Comparison of ENCODE assay signal across 3 cellular contexts in the genomic region with DNA sequence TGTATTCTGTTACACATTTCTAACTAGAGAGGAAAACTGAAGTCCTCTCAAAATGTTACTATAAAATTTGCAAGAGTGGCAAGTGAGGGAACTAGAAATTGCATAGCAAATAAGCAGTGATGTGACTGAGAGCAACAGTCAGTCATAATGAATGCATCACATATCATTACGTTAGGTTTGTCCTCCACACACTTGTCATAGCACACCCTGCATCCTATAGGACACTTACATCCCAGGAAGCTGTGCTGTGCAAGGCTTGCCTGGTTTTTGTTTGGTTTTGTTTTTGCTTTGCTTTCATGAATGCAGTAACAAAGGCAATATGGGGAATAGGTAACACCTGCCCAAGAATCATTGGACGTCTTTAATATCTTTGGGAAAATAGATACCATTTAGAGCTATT.
TF ChIP-seq lines count a peak whose summit lies in the region.

No MANE protein-coding gene starts in this region.

TF ChIP-seq in liver, 16 proteins besides CTCF, POLR2A, EP300 and RAD21:
- TF ChIP-seq RXRA (IDR thresholded peaks at IDR 0.05) = no peak
- no peak for TF ChIP-seq HNF4A (conservative IDR thresholded peaks at IDR 0.05)
- no peak for TF ChIP-seq GABPA (IDR thresholded peaks at IDR 0.05 in 1 of 2, conservative IDR thresholded peaks at IDR 0.05 in 1 of 2)
- no peak for TF ChIP-seq HNF4G (IDR thresholded peaks at IDR 0.05)
- no peak for TF ChIP-seq SP1 (IDR thresholded peaks at IDR 0.05)
- TF ChIP-seq, protein P1, sequence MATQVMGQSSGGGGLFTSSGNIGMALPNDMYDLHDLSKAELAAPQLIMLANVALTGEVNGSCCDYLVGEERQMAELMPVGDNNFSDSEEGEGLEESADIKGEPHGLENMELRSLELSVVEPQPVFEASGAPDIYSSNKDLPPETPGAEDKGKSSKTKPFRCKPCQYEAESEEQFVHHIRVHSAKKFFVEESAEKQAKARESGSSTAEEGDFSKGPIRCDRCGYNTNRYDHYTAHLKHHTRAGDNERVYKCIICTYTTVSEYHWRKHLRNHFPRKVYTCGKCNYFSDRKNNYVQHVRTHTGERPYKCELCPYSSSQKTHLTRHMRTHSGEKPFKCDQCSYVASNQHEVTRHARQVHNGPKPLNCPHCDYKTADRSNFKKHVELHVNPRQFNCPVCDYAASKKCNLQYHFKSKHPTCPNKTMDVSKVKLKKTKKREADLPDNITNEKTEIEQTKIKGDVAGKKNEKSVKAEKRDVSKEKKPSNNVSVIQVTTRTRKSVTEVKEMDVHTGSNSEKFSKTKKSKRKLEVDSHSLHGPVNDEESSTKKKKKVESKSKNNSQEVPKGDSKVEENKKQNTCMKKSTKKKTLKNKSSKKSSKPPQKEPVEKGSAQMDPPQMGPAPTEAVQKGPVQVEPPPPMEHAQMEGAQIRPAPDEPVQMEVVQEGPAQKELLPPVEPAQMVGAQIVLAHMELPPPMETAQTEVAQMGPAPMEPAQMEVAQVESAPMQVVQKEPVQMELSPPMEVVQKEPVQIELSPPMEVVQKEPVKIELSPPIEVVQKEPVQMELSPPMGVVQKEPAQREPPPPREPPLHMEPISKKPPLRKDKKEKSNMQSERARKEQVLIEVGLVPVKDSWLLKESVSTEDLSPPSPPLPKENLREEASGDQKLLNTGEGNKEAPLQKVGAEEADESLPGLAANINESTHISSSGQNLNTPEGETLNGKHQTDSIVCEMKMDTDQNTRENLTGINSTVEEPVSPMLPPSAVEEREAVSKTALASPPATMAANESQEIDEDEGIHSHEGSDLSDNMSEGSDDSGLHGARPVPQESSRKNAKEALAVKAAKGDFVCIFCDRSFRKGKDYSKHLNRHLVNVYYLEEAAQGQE (IDR thresholded peaks at IDR 0.05) = no peak
TF ChIP-seq in liver: peak in this region for 0.

TF ChIP-seq in HepG2, 621 proteins besides CTCF, POLR2A, EP300 and RAD21:
- TF ChIP-seq TCF7L2 (IDR thresholded peaks at IDR 0.05; ENCODE audit: low read depth, low read length) (no peak), SNRNP70 (IDR thresholded peaks at IDR 0.05; ENCODE audit: low read depth, low read length) (no peak)

TF ChIP-seq in H1, 55 proteins besides CTCF, POLR2A, EP300 and RAD21:
- no peak for TF ChIP-seq RBBP5 (IDR thresholded peaks at IDR 0.05; ENCODE audit: borderline replicate concordance, low read depth, low read length)
- TF ChIP-seq, protein P2, sequence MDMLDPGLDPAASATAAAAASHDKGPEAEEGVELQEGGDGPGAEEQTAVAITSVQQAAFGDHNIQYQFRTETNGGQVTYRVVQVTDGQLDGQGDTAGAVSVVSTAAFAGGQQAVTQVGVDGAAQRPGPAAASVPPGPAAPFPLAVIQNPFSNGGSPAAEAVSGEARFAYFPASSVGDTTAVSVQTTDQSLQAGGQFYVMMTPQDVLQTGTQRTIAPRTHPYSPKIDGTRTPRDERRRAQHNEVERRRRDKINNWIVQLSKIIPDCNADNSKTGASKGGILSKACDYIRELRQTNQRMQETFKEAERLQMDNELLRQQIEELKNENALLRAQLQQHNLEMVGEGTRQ (IDR thresholded peaks at IDR 0.05; ENCODE audit: low read length) = no peak
- TF ChIP-seq HDAC6 (IDR thresholded peaks at IDR 0.05; ENCODE audit: low read depth, low read length) = no peak
- TF ChIP-seq KDM1A (IDR thresholded peaks at IDR 0.05; ENCODE audit: borderline replicate concordance, low read length) = no peak
- no peak for TF ChIP-seq TAF1 (IDR thresholded peaks at IDR 0.05; ENCODE audit: low read depth, low read length)
- no peak for TF ChIP-seq CHD2 (IDR thresholded peaks at IDR 0.05; ENCODE audit: low read length)
- TF ChIP-seq, protein P3, sequence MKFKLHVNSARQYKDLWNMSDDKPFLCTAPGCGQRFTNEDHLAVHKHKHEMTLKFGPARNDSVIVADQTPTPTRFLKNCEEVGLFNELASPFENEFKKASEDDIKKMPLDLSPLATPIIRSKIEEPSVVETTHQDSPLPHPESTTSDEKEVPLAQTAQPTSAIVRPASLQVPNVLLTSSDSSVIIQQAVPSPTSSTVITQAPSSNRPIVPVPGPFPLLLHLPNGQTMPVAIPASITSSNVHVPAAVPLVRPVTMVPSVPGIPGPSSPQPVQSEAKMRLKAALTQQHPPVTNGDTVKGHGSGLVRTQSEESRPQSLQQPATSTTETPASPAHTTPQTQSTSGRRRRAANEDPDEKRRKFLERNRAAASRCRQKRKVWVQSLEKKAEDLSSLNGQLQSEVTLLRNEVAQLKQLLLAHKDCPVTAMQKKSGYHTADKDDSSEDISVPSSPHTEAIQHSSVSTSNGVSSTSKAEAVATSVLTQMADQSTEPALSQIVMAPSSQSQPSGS (IDR thresholded peaks at IDR 0.05; ENCODE audit: low read length) = no peak
- TF ChIP-seq, protein P4, sequence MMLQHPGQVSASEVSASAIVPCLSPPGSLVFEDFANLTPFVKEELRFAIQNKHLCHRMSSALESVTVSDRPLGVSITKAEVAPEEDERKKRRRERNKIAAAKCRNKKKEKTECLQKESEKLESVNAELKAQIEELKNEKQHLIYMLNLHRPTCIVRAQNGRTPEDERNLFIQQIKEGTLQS (IDR thresholded peaks at IDR 0.05; ENCODE audit: insufficient read depth, low read depth, low read length) = no peak
- TF ChIP-seq GTF2F1 (IDR thresholded peaks at IDR 0.05; ENCODE audit: borderline replicate concordance, low read depth, low read length) = no peak
- TF ChIP-seq YY1 (IDR thresholded peaks at IDR 0.05; ENCODE audit: low read depth, low read length) = no peak
- no peak for TF ChIP-seq RFX5 (IDR thresholded peaks at IDR 0.05; ENCODE audit: borderline replicate concordance, low read depth, low read length)
- no peak for TF ChIP-seq SRF (IDR thresholded peaks at IDR 0.05; ENCODE audit: low read depth, low read length)
- no peak for TF ChIP-seq SUZ12 (IDR thresholded peaks at IDR 0.05; ENCODE audit: low read length)
TF ChIP-seq in H1: peak in this region for 0.
